8 cellular contexts compared by ENCODE assay signal in genomic region chr11:121654506-121655480, GRCh38.
A peak's percentile ranks its signal among the peaks of the same experiment; 100 is the strongest.
DNase-seq lines count a peak whose midpoint lies in the region; ATAC-seq, FAIRE-seq and TF ChIP-seq lines count a peak whose summit lies in the region.

No MANE protein-coding gene starts in this region.

- peak overlapping the region; percentile 79 for H3K4me3 Mint-ChIP-seq in activated naive CD8-positive, alpha-beta T cell treated with anti-CD3 and anti-CD28 coated beads, Interleukin-2, amount 10 ng/mL, durations not matched to agents 7 days and 5 days

- intact Hi-C loops in kidney (cut with DNase I), result loop anchor here (5.0 to 10.0 kb wide), 2 partner anchors 543 to 850 kb away; no protein-coding TSS in a partner anchor
- intact Hi-C loops in testis (cut with DNase I; ENCODE audit: low total_unique reads), result loop anchor here (5.0 kb wide), 2 partner anchors 443 to 548 kb away; no protein-coding TSS in a partner anchor

- no peak for FAIRE-seq in kidney (lab: Jason Lieb, UNC)

- H3K4me3 ChIP-seq in HFF-Myc (replicated peaks; ENCODE audit: low read depth, low read length) (peak overlapping the region; percentile 39), kidney (ENCODE audit: low read length in 2 of 2) (peak overlapping the region; percentile 75 to 82), testis (peak overlapping the region; percentile 43 to 47)

- no peak for ATAC-seq in activated naive CD8-positive, alpha-beta T cell treated with anti-CD3 and anti-CD28 coated beads, Interleukin-2, amount 10 ng/mL, durations not matched to agents 7 days and 5 days (ENCODE audit: low read depth)
- no peak for ATAC-seq in GM19395 (IDR thresholded peaks at IDR 0.05; ENCODE audit: unreplicated experiment)

- H3K9ac ChIP-seq in kidney (ENCODE audit: low read length in 2 of 2), result peak overlapping the region in 1 of 2 donors; percentile 74

- no peak overlapping the region for H3K27ac Mint-ChIP-seq in activated naive CD8-positive, alpha-beta T cell treated with anti-CD3 and anti-CD28 coated beads, Interleukin-2, amount 10 ng/mL, durations not matched to agents 7 days and 5 days

- no peak for TF ChIP-seq POLR2A in testis (IDR thresholded peaks at IDR 0.05)

- peaks cover 7% of the 10 kb centered on the region for H3K27me3 Mint-ChIP-seq in activated naive CD8-positive, alpha-beta T cell treated with anti-CD3 and anti-CD28 coated beads, Interleukin-2, amount 10 ng/mL, durations not matched to agents 7 days and 5 days

- peaks cover 3 to 7% of the 10 kb centered on the region in 2 donors for H3K4me1 ChIP-seq in kidney (ENCODE audit: control insufficient read depth in 1 of 2, insufficient read depth in 1 of 2, low read depth in 1 of 2, low read length in 2 of 2)
- peaks cover 25% of the 10 kb centered on the region for H3K4me1 ChIP-seq in testis

- H3K9me3 Mint-ChIP-seq in activated naive CD8-positive, alpha-beta T cell treated with anti-CD3 and anti-CD28 coated beads, Interleukin-2, amount 10 ng/mL, durations not matched to agents 7 days and 5 days, result no peaks in the 10 kb centered on the region

- H3K36me3 Mint-ChIP-seq in activated naive CD8-positive, alpha-beta T cell treated with anti-CD3 and anti-CD28 coated beads, Interleukin-2, amount 10 ng/mL, durations not matched to agents 7 days and 5 days, result no peaks in the 10 kb centered on the region

- WGBS in testis, 2 donors, result 31 to 34% methylated on average over 15 of the region's 15 CpGs

- DNase-seq in HFF-Myc (ENCODE audit: extremely low read depth, low read depth), result no peak
- DNase-seq in activated naive CD8-positive, alpha-beta T cell treated with anti-CD3 and anti-CD28 coated beads, Interleukin-2, amount 10 ng/mL, durations not matched to agents 7 days and 5 days, result no peak
- no peak for DNase-seq in kidney
- peak; percentile 37 for DNase-seq in testis
- DNase-seq in putamen (ENCODE audit: low spot score), result no peak
- no peak for DNase-seq in SW480 (ENCODE audit: low spot score)

- no peaks in the 10 kb centered on the region for H3K27me3 ChIP-seq in testis

- peak overlapping the region; percentile 45; the same call in 1 of the 2 replicates for H3K27ac ChIP-seq in 22Rv1
- H3K27ac ChIP-seq in kidney (ENCODE audit: low read depth in 2 of 2, low read length in 2 of 2), result no peak overlapping the region
- H3K27ac ChIP-seq in testis, result peak overlapping the region; percentile 81 to 94

- TF ChIP-seq CTCF in 22Rv1 (IDR thresholded peaks at IDR 0.05) (no peak), HFF-Myc (IDR thresholded peaks at IDR 0.05; ENCODE audit: low read depth, low read length, missing control alignments) (no peak), kidney (IDR thresholded peaks at IDR 0.05; ENCODE audit: borderline replicate concordance, extremely low read depth, insufficient read depth) (no peak), testis (IDR thresholded peaks at IDR 0.05) (no peak)

- H3K4me1 Mint-ChIP-seq in activated naive CD8-positive, alpha-beta T cell treated with anti-CD3 and anti-CD28 coated beads, Interleukin-2, amount 10 ng/mL, durations not matched to agents 7 days and 5 days, result peaks cover 26% of the 10 kb centered on the region

- no peaks in the 10 kb centered on the region for H3K9me3 ChIP-seq in kidney (ENCODE audit: control insufficient read depth in 1 of 2, low read length in 2 of 2)
- no peaks in the 10 kb centered on the region for H3K9me3 ChIP-seq in testis

- POLR2A ChIA-PET in activated naive CD8-positive, alpha-beta T cell treated with anti-CD3 and anti-CD28 coated beads, Interleukin-2, amount 10 ng/mL, durations not matched to agents 7 days and 5 days (lab: Charles Lee), result no interaction called here

- H3K36me3 ChIP-seq in kidney (ENCODE audit: control insufficient read depth in 1 of 2, insufficient read depth in 2 of 2, low read length in 2 of 2), result no peaks in the 10 kb centered on the region
- H3K36me3 ChIP-seq in testis (ENCODE audit: low read depth, missing control alignments), result no peaks in the 10 kb centered on the region

Comparison
In these comparisons a context has a peak if more than half of its experiments do, and no peak if none do; other contexts are left out.
1. H3K27ac ChIP-seq: peak in 22Rv1 (single experiment) and testis (2 of 2); none in kidney (0 of 2).
2. Peak in every context shown above with its lines, with median percentiles within 50 percentile points of each other: H3K4me3 ChIP-seq.